In genomic region chr7:6691609-6692106, GRCh38 we compare ENCODE assay signal across 13 cellular contexts. TPM values are rescaled to one million over a fixed set of nuclear protein-coding genes. Genes with fewer than 3 reads are reported as not detected.
A peak's percentile ranks its signal among the peaks of the same experiment; 100 is the strongest.
DNase-seq lines count a peak whose midpoint lies in the region; TF ChIP-seq lines count a peak whose summit lies in the region.
"Had no signal": no experiment of that assay in that cellular context is flagged by ENCODE, and none has a peak within 500 bp of the region (broad histone marks: within the 10 kb centered on the region; RNA-seq: fewer than 3 reads in every experiment).

No MANE protein-coding gene starts in this region.

- no peak overlapping the region for H3K9ac ChIP-seq in GM23248

- H3K4me2 ChIP-seq in GM23248 (ENCODE audit: unreplicated experiment), result no peak overlapping the region

- no peaks in the 10 kb centered on the region for H3K27me3 ChIP-seq in GM23248 (replicated peaks; ENCODE audit: insufficient read depth)
- no peaks in the 10 kb centered on the region for H3K27me3 ChIP-seq in ascending aorta
- H3K27me3 ChIP-seq: vagina had no signal

- H3K9me3 ChIP-seq in GM23248 (ENCODE audit: low read depth) (peaks cover 51% of the 10 kb centered on the region), ascending aorta (peaks cover 97 to 100% of the 10 kb centered on the region in 2 donors)

- H3K79me2 ChIP-seq in GM23248 (ENCODE audit: insufficient read depth), result peaks cover 37% of the 10 kb centered on the region

- no peak for TF ChIP-seq CTCF in AG10803 (conservative IDR thresholded peaks at IDR 0.05; ENCODE audit: low read length)
- TF ChIP-seq CTCF in ascending aorta (IDR thresholded peaks at IDR 0.05), result no peak

- no peaks in the 10 kb centered on the region for H3K9me2 ChIP-seq in GM23248 (ENCODE audit: insufficient read depth)

- H3K4me1 ChIP-seq in GM23248 (ENCODE audit: insufficient read depth) (no peaks in the 10 kb centered on the region), ascending aorta (no peaks in the 10 kb centered on the region)
- H3K4me1 ChIP-seq: vagina had no signal

- H3K4me3 ChIP-seq in AG10803 (ENCODE audit: low read length) (no peak overlapping the region), GM23248 (0 out of 2 replicates have a peak overlapping the region, but pooled peaks have one; percentile 4), ascending aorta (peak overlapping the region in 1 of 2 donors; percentile 3)

- no peak overlapping the region for H2AFZ ChIP-seq in GM23248

- WGBS in GM23248 (ENCODE audit: low coverage in 1 of 2, low lambda C conversion rate in 2 of 2, missing lambda C conversion rate in 2 of 2), 2 experiments, result 97 to 99% methylated on average over 5 of the region's 5 CpGs

- DNase-seq in AG10803 (ENCODE audit: low read depth), result peak; percentile 24
- peak; percentile 57 for DNase-seq in GM23248
- DNase-seq in astrocyte of the hippocampus (ENCODE audit: low read depth, low spot score), result peak; percentile 13
- peak; percentile 11 for DNase-seq in kidney tubule cell (ENCODE audit: low spot score)
- DNase-seq in stimulated activated CD4-positive, alpha-beta T cell treated with anti-CD3 and anti-CD28 coated beads, Interleukin-2, amount 100 ng/mL, for 24 hours, result no peak
- DNase-seq in hypothalamus (lab: John Stamatoyannopoulos, UW), result no peak
- no peak for DNase-seq in ascending aorta (ENCODE audit: low spot score in 2 of 2)
- DNase-seq in NCI-H146 treated with DMSO at 0.1 percent for 48 hours (lab: John Stamatoyannopoulos, UW; ENCODE audit: unreplicated experiment), result no peak
- DNase-seq: activated B cell treated with CpG ODN at 0.5 μM for 24 hours; CD4-positive, alpha-beta memory T cell; kidney glomerular epithelial cell; NCI-H2029 treated with DMSO at 0.1 percent for 48 hours had no signal

- H3K27ac ChIP-seq in GM23248, result no peak overlapping the region
- H3K27ac ChIP-seq in ascending aorta, result no peak overlapping the region
- H3K27ac ChIP-seq: vagina had no signal

- H3K36me3 ChIP-seq in GM23248 (ENCODE audit: low read depth) (peaks cover 100% of the 10 kb centered on the region), ascending aorta (peaks cover 97 to 100% of the 10 kb centered on the region in 2 donors)

- intact Hi-C loops in ascending aorta (cut with DNase I), result no loop called here

- H4K20me1 ChIP-seq in GM23248 (ENCODE audit: insufficient read depth), result no peaks in the 10 kb centered on the region

- in situ Hi-C loops in GM23248 (cut with MboI), result no loop called here

- peaks cover 36% of the 10 kb centered on the region for H3F3A ChIP-seq in GM23248 (ENCODE audit: insufficient read depth)

RNA-seq across cellular contexts. Expression of gene ZNF12, which starts 15.1 kb away (rescaled TPM):
- total RNA-seq in GM23248 (2014; rRNA removed; shearing (Covaris generic)), result 19.9 and 21.9 TPM in 2 replicates
- 12.9 and 13.0 TPM in 2 replicates for polyA plus RNA-seq in GM23248 (2016; fragmentation: Nextera tagmentation; extraction: Ambion mirVana)
- total RNA-seq in ascending aorta, result 28.8 TPM

RNA-seq across cellular contexts. Expression of gene ZNF316, which starts 54.5 kb away (rescaled TPM):
- total RNA-seq in GM23248 (2014; rRNA removed; shearing (Covaris generic)), result 14.3 and 28.6 TPM in 2 replicates
- 1.1 and 1.2 TPM in 2 replicates for polyA plus RNA-seq in GM23248 (2016; fragmentation: Nextera tagmentation; extraction: Ambion mirVana)
- 60.3 TPM for total RNA-seq in ascending aorta

Comparison
In these comparisons a context has a peak if more than half of its experiments do, and no peak if none do; other contexts are left out.
1. DNase-seq: peak in AG10803 (single experiment), GM23248 (single experiment), astrocyte of the hippocampus (single experiment) and kidney tubule cell (single experiment); none in stimulated activated CD4-positive, alpha-beta T cell treated with anti-CD3 and anti-CD28 coated beads, Interleukin-2, amount 100 ng/mL, for 24 hours (0 of 2), hypothalamus (0 of 51), ascending aorta (0 of 2) and NCI-H146 treated with DMSO at 0.1 percent for 48 hours (single experiment).